ENCODE assay signal across 18 cellular contexts in the genomic region with DNA sequence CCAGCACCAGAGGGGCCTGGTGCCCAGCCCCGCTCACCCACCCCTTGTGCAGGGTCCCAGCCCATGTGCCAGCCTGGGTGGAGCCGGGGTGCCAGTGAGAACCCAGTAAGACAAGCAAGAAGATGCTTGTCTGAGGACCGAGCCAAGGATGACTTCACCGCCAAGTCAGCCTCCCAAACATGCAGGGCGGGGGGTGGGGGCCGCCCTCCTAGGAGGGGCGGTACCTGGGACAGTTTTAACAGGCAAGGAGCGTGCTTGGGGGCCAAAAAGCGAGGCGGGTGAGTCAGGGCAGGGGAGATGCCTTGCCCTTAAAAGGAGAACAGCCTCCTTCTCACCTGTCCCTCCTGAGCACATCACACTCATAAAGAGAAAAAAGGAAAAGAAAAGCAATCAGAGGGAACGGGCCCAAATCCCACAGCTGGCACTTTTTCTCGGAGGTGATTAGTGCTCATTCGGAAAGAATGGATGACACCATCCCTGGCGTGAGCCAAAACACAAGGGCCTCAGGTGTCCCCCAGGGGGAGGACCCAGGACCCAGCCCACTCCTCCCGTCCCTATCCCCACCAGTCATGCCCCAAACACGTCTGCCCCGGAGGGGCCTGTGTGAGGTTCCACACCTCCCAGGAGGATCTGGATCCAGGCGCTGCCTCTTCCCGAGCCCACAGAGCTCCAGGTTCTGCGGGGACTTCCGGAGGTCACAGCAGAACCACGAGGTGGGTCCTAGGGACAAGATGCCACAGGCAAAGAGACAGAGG.
DNase-seq lines count a peak whose midpoint lies in the region; ATAC-seq and TF ChIP-seq lines count a peak whose summit lies in the region.
"Had no signal": no experiment of that assay in that cellular context is flagged by ENCODE, and none has a peak within 500 bp of the region (broad histone marks: within the 10 kb centered on the region; RNA-seq: fewer than 3 reads in every experiment).

No MANE protein-coding gene starts in this region.

- H3K27me3 ChIP-seq in HUES6 (ENCODE audit: control insufficient read depth, insufficient read depth, low read length) (no peaks in the 10 kb centered on the region), trophoblast cell (ENCODE audit: insufficient read depth, low read length) (no peaks in the 10 kb centered on the region)
- H3K27me3 ChIP-seq: hepatocyte had no signal

- intact Hi-C loops in activated CD4-positive, alpha-beta T cell treated with anti-CD3 and anti-CD28 coated beads for 36 hours (cut with DNase I, micrococcal nuclease) = no loop called here

- H3K27ac ChIP-seq in HUES6 (ENCODE audit: low read depth, low read length) (peak overlapping the region; percentile 21; the same call in 1 of the 2 replicates), trophoblast cell (ENCODE audit: low read depth, low read length) (no peak overlapping the region)
- H3K27ac ChIP-seq: hepatocyte, SJCRH30 had no signal

- peak overlapping the region; percentile 56 for H4K91ac ChIP-seq in trophoblast cell (ENCODE audit: low read depth, low read length)

- H3K4me3 Mint-ChIP-seq in chondrocyte (ENCODE audit: unreplicated experiment) (no peak overlapping the region), nephron progenitor cell (no peak overlapping the region)
- H3K4me3 Mint-ChIP-seq in activated CD4-positive, alpha-beta T cell treated with anti-CD3 and anti-CD28 coated beads for 36 hours = no peak overlapping the region
- H3K4me3 Mint-ChIP-seq: CD14-positive monocyte; stimulated activated memory B cell treated with anti-CD40 and anti-IgM and Interleukin-4, amounts not matched to agents 10 μg/mL and 1 μg/mL and 100 μg/mL, for 72 hours had no signal

- H3K27ac Mint-ChIP-seq in chondrocyte (ENCODE audit: unreplicated experiment) = no peak overlapping the region
- H3K27ac Mint-ChIP-seq in nephron progenitor cell = no peak overlapping the region
- no peak overlapping the region for H3K27ac Mint-ChIP-seq in activated CD4-positive, alpha-beta T cell treated with anti-CD3 and anti-CD28 coated beads for 36 hours
- H3K27ac Mint-ChIP-seq: CD14-positive monocyte; stimulated activated memory B cell treated with anti-CD40 and anti-IgM and Interleukin-4, amounts not matched to agents 10 μg/mL and 1 μg/mL and 100 μg/mL, for 72 hours had no signal

- H3K18ac ChIP-seq in trophoblast cell (ENCODE audit: low read length) = no peak overlapping the region

- H4K12ac ChIP-seq in trophoblast cell (ENCODE audit: low read depth, low read length) = no peak overlapping the region

- H3K4me1 Mint-ChIP-seq in chondrocyte (ENCODE audit: low read depth) (peaks cover 19% of the 10 kb centered on the region), nephron progenitor cell (peaks cover 18% of the 10 kb centered on the region)
- no peaks in the 10 kb centered on the region for H3K4me1 Mint-ChIP-seq in activated CD4-positive, alpha-beta T cell treated with anti-CD3 and anti-CD28 coated beads for 36 hours
- H3K4me1 Mint-ChIP-seq: CD14-positive monocyte; stimulated activated memory B cell treated with anti-CD40 and anti-IgM and Interleukin-4, amounts not matched to agents 10 μg/mL and 1 μg/mL and 100 μg/mL, for 72 hours had no signal

- H3K23ac ChIP-seq in trophoblast cell (ENCODE audit: low read length) = no peak overlapping the region

- peak overlapping the region; percentile 53 for H2BK12ac ChIP-seq in trophoblast cell (ENCODE audit: low read length)

- no peak overlapping the region for H3K4me2 ChIP-seq in trophoblast cell (ENCODE audit: low read length)
- H3K4me2 ChIP-seq: hepatocyte had no signal

- H3K79me1 ChIP-seq in trophoblast cell (ENCODE audit: low read length) = peaks cover 3% of the 10 kb centered on the region

- H2AFZ ChIP-seq in trophoblast cell (ENCODE audit: insufficient read depth, low read length, poor library complexity) = no peak overlapping the region
- H2AFZ ChIP-seq: hepatocyte had no signal

- H3K4me1 ChIP-seq in HUES6 (ENCODE audit: control insufficient read depth, insufficient read depth, low read length) (peaks cover 17% of the 10 kb centered on the region; the same call in 1 of the 2 replicates), trophoblast cell (ENCODE audit: control insufficient read depth in 1 of 2, insufficient read depth in 2 of 2, low read length in 2 of 2) (peaks cover 10 to 18% of the 10 kb centered on the region in 2 experiments)

- H3K36me3 Mint-ChIP-seq in chondrocyte (ENCODE audit: low read depth) = no peaks in the 10 kb centered on the region
- H3K36me3 Mint-ChIP-seq in nephron progenitor cell (ENCODE audit: low read depth) = no peaks in the 10 kb centered on the region
- no peaks in the 10 kb centered on the region for H3K36me3 Mint-ChIP-seq in activated CD4-positive, alpha-beta T cell treated with anti-CD3 and anti-CD28 coated beads for 36 hours (ENCODE audit: low read depth)
- H3K36me3 Mint-ChIP-seq: CD14-positive monocyte; stimulated activated memory B cell treated with anti-CD40 and anti-IgM and Interleukin-4, amounts not matched to agents 10 μg/mL and 1 μg/mL and 100 μg/mL, for 72 hours had no signal

- H3K9me3 Mint-ChIP-seq in chondrocyte (ENCODE audit: low read depth) = no peaks in the 10 kb centered on the region
- H3K9me3 Mint-ChIP-seq in nephron progenitor cell = no peaks in the 10 kb centered on the region
- H3K9me3 Mint-ChIP-seq in activated CD4-positive, alpha-beta T cell treated with anti-CD3 and anti-CD28 coated beads for 36 hours (ENCODE audit: low read depth) = no peaks in the 10 kb centered on the region
- H3K9me3 Mint-ChIP-seq: CD14-positive monocyte; stimulated activated memory B cell treated with anti-CD40 and anti-IgM and Interleukin-4, amounts not matched to agents 10 μg/mL and 1 μg/mL and 100 μg/mL, for 72 hours had no signal

- H4K8ac ChIP-seq in trophoblast cell (ENCODE audit: low read depth, low read length) = no peak overlapping the region

- no peaks in the 10 kb centered on the region for H3K9me3 ChIP-seq in HUES6 (ENCODE audit: control insufficient read depth, insufficient read depth, low read depth, low read length)
- H3K9me3 ChIP-seq in trophoblast cell (ENCODE audit: insufficient read depth, low read depth, low read length) = no peaks in the 10 kb centered on the region
- H3K9me3 ChIP-seq: SJCRH30 had no signal

- H3K79me2 ChIP-seq in trophoblast cell (ENCODE audit: control insufficient read depth, insufficient read depth, low read length, poor library complexity) = no peaks in the 10 kb centered on the region
- H3K79me2 ChIP-seq: hepatocyte had no signal

- H2BK120ac ChIP-seq in trophoblast cell (ENCODE audit: insufficient read depth, low read length, poor library complexity) = peak overlapping the region; percentile 1

- H3K4ac ChIP-seq in trophoblast cell (ENCODE audit: low read depth, low read length) = no peak overlapping the region

- H3K4me3 ChIP-seq in HUES6 (ENCODE audit: low read depth, low read length) (no peak overlapping the region), trophoblast cell (ENCODE audit: low read depth, low read length) (no peak overlapping the region)
- H3K4me3 ChIP-seq: hepatocyte, SJCRH30 had no signal

- peak overlapping the region; percentile 24 for H2AK5ac ChIP-seq in trophoblast cell (ENCODE audit: low read length)

- TF ChIP-seq CTCF in chondrocyte (IDR thresholded peaks at IDR 0.05) (no peak), nephron progenitor cell (IDR thresholded peaks at IDR 0.05) (no peak)

- peaks cover 9% of the 10 kb centered on the region for H3K27me3 Mint-ChIP-seq in chondrocyte (ENCODE audit: low read depth)
- peaks cover 31% of the 10 kb centered on the region for H3K27me3 Mint-ChIP-seq in nephron progenitor cell (ENCODE audit: low read depth, poor library complexity)
- no peaks in the 10 kb centered on the region for H3K27me3 Mint-ChIP-seq in activated CD4-positive, alpha-beta T cell treated with anti-CD3 and anti-CD28 coated beads for 36 hours

- DNase-seq in EH (ENCODE audit: low read depth) (peak; percentile 84), chondrocyte (ENCODE audit: low spot score) (peak; percentile 62), trophoblast cell (peak; percentile 26 to 46), amniotic stem cell (lab: John Stamatoyannopoulos, UW) (no peak), nephron progenitor cell (no peak)
- no peak for DNase-seq in activated CD4-positive, alpha-beta T cell treated with anti-CD3 and anti-CD28 coated beads for 36 hours
- DNase-seq: activated T-cell treated with anti-CD3 and anti-CD28 coated beads for 4 hours; amygdala; effector CD8-positive, alpha-beta T cell; mesenchymal stem cell; NCI-H1694; NCI-H774; SJCRH30 had no signal

- peak overlapping the region; percentile 1 for H2BK5ac ChIP-seq in trophoblast cell (ENCODE audit: low read depth, low read length, poor library complexity)

- POLR2A ChIA-PET in activated CD4-positive, alpha-beta T cell treated with anti-CD3 and anti-CD28 coated beads for 36 hours (lab: Charles Lee) = no interaction called here

- ATAC-seq in GM19035 (IDR thresholded peaks at IDR 0.05; ENCODE audit: unreplicated experiment) = no peak
- ATAC-seq in activated CD4-positive, alpha-beta T cell treated with anti-CD3 and anti-CD28 coated beads for 36 hours = no peak
- ATAC-seq: stimulated activated memory B cell treated with anti-CD40 and anti-IgM and Interleukin-4, amounts not matched to agents 10 μg/mL and 1 μg/mL and 100 μg/mL, for 72 hours had no signal

- H3K9ac ChIP-seq in HUES6 (ENCODE audit: low read length) = peak overlapping the region; percentile 45
- H3K9ac ChIP-seq in trophoblast cell (ENCODE audit: low read length) = no peak overlapping the region

- CTCF ChIA-PET in activated CD4-positive, alpha-beta T cell treated with anti-CD3 and anti-CD28 coated beads for 36 hours (lab: Charles Lee) = no interaction called here

- no CpG with 5 or more reads among the region's 22 CpGs for WGBS in trophoblast cell (ENCODE audit: extremely low coverage, insufficient coverage, insufficient read length)

- peak overlapping the region; percentile 63 for H3K14ac ChIP-seq in trophoblast cell (ENCODE audit: low read length)

- H3K36me3 ChIP-seq in HUES6 (ENCODE audit: control insufficient read depth, insufficient read depth, low read length) (no peaks in the 10 kb centered on the region), trophoblast cell (ENCODE audit: control insufficient read depth in 1 of 2, insufficient read depth in 2 of 2, low read length in 2 of 2) (no peaks in the 10 kb centered on the region)
- H3K36me3 ChIP-seq: SJCRH30 had no signal

Comparison
In these comparisons a context has a peak if more than half of its experiments do, and no peak if none do; other contexts are left out.
1. DNase-seq: peak in EH (single experiment), chondrocyte (single experiment) and trophoblast cell (2 of 2); none in amniotic stem cell (single experiment), nephron progenitor cell (single experiment) and activated CD4-positive, alpha-beta T cell treated with anti-CD3 and anti-CD28 coated beads for 36 hours (single experiment).